8 cellular contexts compared by ENCODE assay signal in genomic region chr12:103955811-103956514, GRCh38. TPM values are rescaled to one million over a fixed set of nuclear protein-coding genes. Genes with fewer than 3 reads are reported as not detected.
DNase-seq lines count a peak whose midpoint lies in the region; ATAC-seq, FAIRE-seq and TF ChIP-seq lines count a peak whose summit lies in the region.

No MANE protein-coding gene starts in this region.

- H3K27me3 Mint-ChIP-seq in CD8-positive, alpha-beta T cell (ENCODE audit: low read depth) = no peaks in the 10 kb centered on the region

- TF ChIP-seq CTCF in CD8-positive, alpha-beta T cell (IDR thresholded peaks at IDR 0.05) = no peak
- TF ChIP-seq CTCF in MM.1S (IDR thresholded peaks at IDR 0.05; ENCODE audit: low read length) (no peak), coronary artery (IDR thresholded peaks at IDR 0.05) (no peak)

- peaks cover 31% of the 10 kb centered on the region for H3K4me1 Mint-ChIP-seq in CD8-positive, alpha-beta T cell (ENCODE audit: low read depth)

- no peaks in the 10 kb centered on the region for H3K9me2 ChIP-seq in MM.1S (replicated peaks; ENCODE audit: insufficient read depth, low read length)

- H3K4me1 ChIP-seq in CD8-positive, alpha-beta T cell (ENCODE audit: insufficient read depth, low read length) = peaks cover 22% of the 10 kb centered on the region
- H3K4me1 ChIP-seq in MM.1S (ENCODE audit: low read length) = peaks cover 5% of the 10 kb centered on the region; the same call in 1 of the 2 replicates
- peaks cover 16% of the 10 kb centered on the region for H3K4me1 ChIP-seq in muscle layer of colon (ENCODE audit: insufficient read depth, low read length)

- H3K4me3 Mint-ChIP-seq in CD8-positive, alpha-beta T cell = peak overlapping the region; percentile 99

- ATAC-seq in CD8-positive, alpha-beta T cell = no peak
- ATAC-seq in HG02798 (IDR thresholded peaks at IDR 0.05; ENCODE audit: poor library complexity, unreplicated experiment) = no peak

- POLR2A ChIA-PET in CD8-positive, alpha-beta T cell (lab: Charles Lee) = interaction anchor here (1.0 to 2.7 kb wide), 13 partner anchors 10 to 115 kb away, joined by 3 to 58 read pairs (median 4); partner anchors contain the start of genes HCFC2, HSP90B1, NT5DC3 and TDG

- peaks cover 58% of the 10 kb centered on the region for H3F3A ChIP-seq in MM.1S (ENCODE audit: insufficient read depth, low read length)

- intact Hi-C loops in CD8-positive, alpha-beta T cell (cut with DNase I, micrococcal nuclease) = loop anchor here (2.0 kb wide), 4 partner anchors 13 to 115 kb away; partner anchors contain the start of genes HCFC2 (in 1 of the 2) and NT5DC3 (in 1 of the 2)

- H2AFZ ChIP-seq in MM.1S (ENCODE audit: low read length) = peak overlapping the region; percentile 97

- peak overlapping the region; percentile 65 for H3K4me3 ChIP-seq in CD8-positive, alpha-beta T cell (ENCODE audit: low read depth, low read length)
- peak overlapping the region; percentile 84 for H3K4me3 ChIP-seq in MM.1S (ENCODE audit: low read length)
- peak overlapping the region; percentile 78 for H3K4me3 ChIP-seq in coronary artery
- peak overlapping the region; percentile 82 to 95 for H3K4me3 ChIP-seq in muscle layer of colon (ENCODE audit: low read depth in 1 of 2, low read length in 2 of 2)

- H3K27ac Mint-ChIP-seq in CD8-positive, alpha-beta T cell = peak overlapping the region; percentile 99

- H3K36me3 ChIP-seq in CD8-positive, alpha-beta T cell (ENCODE audit: insufficient read depth, low read length) = peaks cover 21% of the 10 kb centered on the region
- no peaks in the 10 kb centered on the region for H3K36me3 ChIP-seq in MM.1S (replicated peaks; ENCODE audit: insufficient read depth, low read length)
- H3K36me3 ChIP-seq in muscle layer of colon (ENCODE audit: insufficient read depth, low read length) = peaks cover 29% of the 10 kb centered on the region

- no peak for FAIRE-seq in frontal cortex (lab: Jason Lieb, UNC)

- no peaks in the 10 kb centered on the region for H3K9me3 Mint-ChIP-seq in CD8-positive, alpha-beta T cell

- peaks cover 39% of the 10 kb centered on the region for H3K36me3 Mint-ChIP-seq in CD8-positive, alpha-beta T cell

- CTCF ChIA-PET in CD8-positive, alpha-beta T cell (lab: Charles Lee) = interaction anchor here (0.7 to 1.9 kb wide), 6 partner anchors 10 to 77 kb away, joined by 3 to 14 read pairs (median 4); partner anchors contain the start of genes HSP90B1 and TDG

- peak overlapping the region; percentile 78 for H3K27ac ChIP-seq in CD8-positive, alpha-beta T cell (ENCODE audit: low read depth, low read length)
- H3K27ac ChIP-seq in MM.1S (ENCODE audit: low read length) (peak overlapping the region; percentile 82; the same call in 1 of the 2 replicates), coronary artery (peak overlapping the region; percentile 74 to 95), muscle layer of colon (ENCODE audit: low read depth, low read length) (peak overlapping the region; percentile 95)

- peak overlapping the region; percentile 92 for H3K4me2 ChIP-seq in MM.1S (ENCODE audit: low read depth, low read length)

- no peak for DNase-seq in CD8-positive, alpha-beta T cell
- DNase-seq in MM.1S = no peak
- DNase-seq in coronary artery (ENCODE audit: low spot score) = no peak
- DNase-seq in frontal cortex (ENCODE audit: low spot score in 2 of 2) = no peak
- DNase-seq in 8988T = no peak
- no peak for DNase-seq in foreskin melanocyte

- no peaks in the 10 kb centered on the region for H3K27me3 ChIP-seq in CD8-positive, alpha-beta T cell (ENCODE audit: insufficient read depth, low read length)
- H3K27me3 ChIP-seq in MM.1S (replicated peaks; ENCODE audit: insufficient read depth, low read length) (no peaks in the 10 kb centered on the region), muscle layer of colon (ENCODE audit: control insufficient read depth in 1 of 2, insufficient read depth in 2 of 2, low read length in 2 of 2) (no peaks in the 10 kb centered on the region)

- no peaks in the 10 kb centered on the region for H4K20me1 ChIP-seq in MM.1S (ENCODE audit: insufficient read depth, low read length)

- peaks cover 55% of the 10 kb centered on the region for H3K79me2 ChIP-seq in MM.1S (ENCODE audit: low read length)

- H3K9ac ChIP-seq in MM.1S (ENCODE audit: low read length) = peak overlapping the region; percentile 80
- peak overlapping the region; percentile 39 for H3K9ac ChIP-seq in muscle layer of colon (ENCODE audit: low read length)

- no peaks in the 10 kb centered on the region for H3K9me3 ChIP-seq in CD8-positive, alpha-beta T cell (ENCODE audit: low read length)
- H3K9me3 ChIP-seq in MM.1S (replicated peaks; ENCODE audit: insufficient read depth, low read length) = no peaks in the 10 kb centered on the region
- H3K9me3 ChIP-seq in muscle layer of colon (ENCODE audit: low read length) = no peaks in the 10 kb centered on the region

RNA-seq across cellular contexts. Expression of gene TDG, which starts 9.7 kb away (rescaled TPM):
- total RNA-seq in CD8-positive, alpha-beta T cell = 10 to 100 TPM; 30.5 to 36.8 TPM
- total RNA-seq in frontal cortex = 56.3 TPM

RNA-seq across cellular contexts. Expression of gene HSP90B1, which starts 25.8 kb away (rescaled TPM):
- 100 to 1,000 TPM; 173 to 179 TPM for total RNA-seq in CD8-positive, alpha-beta T cell
- total RNA-seq in frontal cortex = 194 TPM
